10 cellular contexts compared by ENCODE assay signal in genomic region chr2:174787485-174788205, GRCh38. TPM values are rescaled to one million over a fixed set of nuclear protein-coding genes. Genes with fewer than 3 reads are reported as not detected.
DNase-seq lines count a peak whose midpoint lies in the region; FAIRE-seq and TF ChIP-seq lines count a peak whose summit lies in the region.
"Had no signal": no experiment of that assay in that cellular context is flagged by ENCODE, and none has a peak within 500 bp of the region (broad histone marks: within the 10 kb centered on the region; RNA-seq: fewer than 3 reads in every experiment).

No MANE protein-coding gene starts in this region.

- no peak overlapping the region for H3K4me3 ChIP-seq in fibroblast of villous mesenchyme (ENCODE audit: low read depth, low read length)

- no peak for TF ChIP-seq POLR2A in GM12891 (IDR thresholded peaks at IDR 0.05; ENCODE audit: low read depth, low read length)

- CTCF ChIA-PET in RWPE1 (lab: Yijun Ruan, JAX): no interaction called here

- DNase-seq in NCI-H82 (lab: John Stamatoyannopoulos, UW) (peak; percentile 21), NCI-H82 treated with DMSO at 0.1 percent for 48 hours (lab: John Stamatoyannopoulos, UW; ENCODE audit: unreplicated experiment) (no peak), SW480 (ENCODE audit: low spot score) (peak; percentile 95), fibroblast of villous mesenchyme (ENCODE audit: low read depth) (peak; percentile 100), NK-92 (lab: John Stamatoyannopoulos, UW; ENCODE audit: unreplicated experiment) (no peak), RWPE1 (ENCODE audit: low spot score) (no peak), GM12891 (ENCODE audit: insufficient read length, low spot score) (no peak)
- DNase-seq in stimulated activated CD8-positive, alpha-beta memory T cell treated with anti-CD3 and anti-CD28 coated beads, Interleukin-4, amount 100 ng/mL, for 24 hours (ENCODE audit: low read depth): peak; percentile 13
- DNase-seq: left colon, NCI-H2029 treated with DMSO at 0.1 percent for 48 hours had no signal

- FAIRE-seq in GM12891 (lab: Jason Lieb, UNC): no peak

- no peak for TF ChIP-seq CTCF in fibroblast of villous mesenchyme (IDR thresholded peaks at IDR 0.05; ENCODE audit: insufficient read depth, low read depth, low read length)
- no peak for TF ChIP-seq CTCF in RWPE1 (conservative IDR thresholded peaks at IDR 0.05; ENCODE audit: low read depth)

- POLR2A ChIA-PET in RWPE1 (lab: Yijun Ruan, JAX; ENCODE audit: low non-redundant PET): interaction anchor here (0.5 kb wide), 1 partner anchor 79 kb away, joined by 3 read pairs; no protein-coding TSS in a partner anchor

- no peak overlapping the region for H3K27ac ChIP-seq in RWPE1

TF ChIP-seq in GM12891, 5 proteins besides CTCF, POLR2A, EP300 and RAD21:
- TF ChIP-seq SPI1 (IDR thresholded peaks at IDR 0.05; ENCODE audit: low read depth, low read length): no peak
- no peak for TF ChIP-seq TAF1 (IDR thresholded peaks at IDR 0.05; ENCODE audit: low read depth, low read length)
- no peak for TF ChIP-seq POU2F2 (IDR thresholded peaks at IDR 0.05; ENCODE audit: low read depth, low read length)
- TF ChIP-seq PAX5 (IDR thresholded peaks at IDR 0.05; ENCODE audit: insufficient read depth, low read length, severe bottlenecking): no peak
- TF ChIP-seq POLR2AphosphoS5 (IDR thresholded peaks at IDR 0.05; ENCODE audit: low read depth, low read length): no peak
TF ChIP-seq in GM12891: peak in this region for 0.

RNA-seq across cellular contexts. Expression of gene CHRNA1, which starts 23.4 kb away (rescaled TPM):
- under 0.01 and 0.32 TPM in 2 replicates for total RNA-seq in fibroblast of villous mesenchyme
- not detected for polyA plus RNA-seq in GM12891 (2012; ENCODE audit: low read depth, missing spikeins)

Comparison
In these comparisons a context has a peak if more than half of its experiments do, and no peak if none do; other contexts are left out.
1. DNase-seq: peak in NCI-H82 (single experiment), SW480 (single experiment), fibroblast of villous mesenchyme (single experiment) and stimulated activated CD8-positive, alpha-beta memory T cell treated with anti-CD3 and anti-CD28 coated beads, Interleukin-4, amount 100 ng/mL, for 24 hours (single experiment); none in NCI-H82 treated with DMSO at 0.1 percent for 48 hours (single experiment), NK-92 (single experiment), RWPE1 (single experiment) and GM12891 (single experiment).